Comparison of ENCODE assay signal across 11 cellular contexts in the genomic region with DNA sequence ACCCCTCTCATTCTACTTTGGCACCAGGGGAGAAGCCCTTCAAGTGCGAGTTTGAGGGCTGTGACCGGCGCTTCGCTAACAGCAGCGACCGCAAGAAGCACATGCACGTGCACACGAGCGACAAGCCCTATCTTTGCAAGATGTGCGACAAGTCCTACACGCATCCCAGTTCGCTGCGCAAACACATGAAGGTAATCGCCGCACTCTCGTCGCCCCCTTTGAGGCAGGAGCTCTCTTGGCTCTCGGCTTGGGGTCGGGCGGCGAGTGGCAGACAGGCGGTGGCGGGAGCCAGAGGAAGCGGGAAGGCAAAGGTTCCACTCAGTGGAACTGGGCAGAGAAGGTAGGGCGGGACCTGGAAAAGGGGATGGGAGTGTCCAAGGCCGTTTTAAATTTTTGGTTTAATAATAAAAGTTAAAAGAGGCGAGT. TPM values are rescaled to one million over a fixed set of nuclear protein-coding genes. Genes with fewer than 3 reads are reported as not detected.
DNase-seq lines count a peak whose midpoint lies in the region; ATAC-seq lines count a peak whose summit lies in the region.
"Had no signal": no experiment of that assay in that cellular context is flagged by ENCODE, and none has a peak within 500 bp of the region (broad histone marks: within the 10 kb centered on the region; RNA-seq: fewer than 3 reads in every experiment).

No MANE protein-coding gene starts in this region.

- peaks cover 24% of the 10 kb centered on the region for H3K36me3 Mint-ChIP-seq in activated naive CD4-positive, alpha-beta T cell treated with anti-CD3 and anti-CD28 coated beads, Interleukin-2, amount 10 ng/mL, durations not matched to agents 7 days and 5 days
- H3K36me3 Mint-ChIP-seq in activated T-helper 1 cell treated with anti-CD3 and anti-CD28 coated beads, Interleukin-12 subunit alpha, Interleukin-12 subunit beta, Interleukin-2, Interleukin-4 antibody, amounts not matched to agents 30 ng/mL and 10 ng/mL and 1 ng/mL, durations not matched to agents 14 hours and 24 hours and 36 hours (ENCODE audit: low read depth): peaks cover 5% of the 10 kb centered on the region
- H3K36me3 Mint-ChIP-seq in stimulated activated memory B cell treated with anti-CD40 and anti-IgM and Interleukin-4, amounts not matched to agents 10 μg/mL and 1 μg/mL and 100 μg/mL, for 72 hours: peaks cover 18% of the 10 kb centered on the region

- CTCF ChIA-PET in activated naive CD4-positive, alpha-beta T cell treated with anti-CD3 and anti-CD28 coated beads, Interleukin-2, amount 10 ng/mL, durations not matched to agents 7 days and 5 days (lab: Charles Lee): no interaction called here

- peaks cover 75% of the 10 kb centered on the region for H3K27me3 Mint-ChIP-seq in activated naive CD4-positive, alpha-beta T cell treated with anti-CD3 and anti-CD28 coated beads, Interleukin-2, amount 10 ng/mL, durations not matched to agents 7 days and 5 days
- peaks cover 70% of the 10 kb centered on the region for H3K27me3 Mint-ChIP-seq in activated T-helper 1 cell treated with anti-CD3 and anti-CD28 coated beads, Interleukin-12 subunit alpha, Interleukin-12 subunit beta, Interleukin-2, Interleukin-4 antibody, amounts not matched to agents 30 ng/mL and 10 ng/mL and 1 ng/mL, durations not matched to agents 14 hours and 24 hours and 36 hours (ENCODE audit: insufficient read depth)
- peaks cover 79% of the 10 kb centered on the region for H3K27me3 Mint-ChIP-seq in stimulated activated memory B cell treated with anti-CD40 and anti-IgM and Interleukin-4, amounts not matched to agents 10 μg/mL and 1 μg/mL and 100 μg/mL, for 72 hours

- intact Hi-C loops in activated T-helper 1 cell treated with anti-CD3 and anti-CD28 coated beads, Interleukin-12 subunit alpha, Interleukin-12 subunit beta, Interleukin-2, Interleukin-4 antibody, amounts not matched to agents 30 ng/mL and 10 ng/mL and 1 ng/mL, durations not matched to agents 14 hours and 24 hours and 36 hours (cut with micrococcal nuclease): no loop called here

- ATAC-seq in stimulated activated memory B cell treated with anti-CD40 and anti-IgM and Interleukin-4, amounts not matched to agents 10 μg/mL and 1 μg/mL and 100 μg/mL, for 72 hours: no peak
- no peak for ATAC-seq in HG02623 (IDR thresholded peaks at IDR 0.05; ENCODE audit: unreplicated experiment)
- no peak for ATAC-seq in GM18519 (IDR thresholded peaks at IDR 0.05; ENCODE audit: low FRiP score, unreplicated experiment)
- ATAC-seq: K562 had no signal

- peak overlapping the region; percentile 38 for H3K4me3 ChIP-seq in iPS-18c (ENCODE audit: insufficient read depth, low read depth, low read length)
- H3K4me3 ChIP-seq: K562 had no signal

- peak overlapping the region; percentile 76 for H3K27ac Mint-ChIP-seq in activated naive CD4-positive, alpha-beta T cell treated with anti-CD3 and anti-CD28 coated beads, Interleukin-2, amount 10 ng/mL, durations not matched to agents 7 days and 5 days
- H3K27ac Mint-ChIP-seq in activated T-helper 1 cell treated with anti-CD3 and anti-CD28 coated beads, Interleukin-12 subunit alpha, Interleukin-12 subunit beta, Interleukin-2, Interleukin-4 antibody, amounts not matched to agents 30 ng/mL and 10 ng/mL and 1 ng/mL, durations not matched to agents 14 hours and 24 hours and 36 hours: peak overlapping the region; percentile 70
- H3K27ac Mint-ChIP-seq in stimulated activated memory B cell treated with anti-CD40 and anti-IgM and Interleukin-4, amounts not matched to agents 10 μg/mL and 1 μg/mL and 100 μg/mL, for 72 hours: no peak overlapping the region

- H3K9me3 ChIP-seq in iPS-18c (ENCODE audit: control insufficient read depth, insufficient read depth, low read length): no peaks in the 10 kb centered on the region

- peak overlapping the region; percentile 8 for H3K4me3 Mint-ChIP-seq in activated naive CD4-positive, alpha-beta T cell treated with anti-CD3 and anti-CD28 coated beads, Interleukin-2, amount 10 ng/mL, durations not matched to agents 7 days and 5 days
- no peak overlapping the region for H3K4me3 Mint-ChIP-seq in activated T-helper 1 cell treated with anti-CD3 and anti-CD28 coated beads, Interleukin-12 subunit alpha, Interleukin-12 subunit beta, Interleukin-2, Interleukin-4 antibody, amounts not matched to agents 30 ng/mL and 10 ng/mL and 1 ng/mL, durations not matched to agents 14 hours and 24 hours and 36 hours
- peak overlapping the region; percentile 31 for H3K4me3 Mint-ChIP-seq in stimulated activated memory B cell treated with anti-CD40 and anti-IgM and Interleukin-4, amounts not matched to agents 10 μg/mL and 1 μg/mL and 100 μg/mL, for 72 hours

- no peak for DNase-seq in activated naive CD4-positive, alpha-beta T cell treated with anti-CD3 and anti-CD28 coated beads, Interleukin-2, amount 10 ng/mL, durations not matched to agents 7 days and 5 days
- DNase-seq in activated naive CD4-positive, alpha-beta T cell (lab: John Stamatoyannopoulos, UW): no peak
- DNase-seq in activated T-helper 1 cell treated with anti-CD3 and anti-CD28 coated beads, Interleukin-12 subunit alpha, Interleukin-12 subunit beta, Interleukin-2, Interleukin-4 antibody, amounts not matched to agents 30 ng/mL and 10 ng/mL and 1 ng/mL, durations not matched to agents 14 hours and 24 hours and 36 hours (ENCODE audit: low spot score): no peak
- no peak for DNase-seq in NCI-H2196 treated with DMSO at 0.1 percent for 48 hours (lab: John Stamatoyannopoulos, UW; ENCODE audit: unreplicated experiment)
- DNase-seq: activated CD8-positive, alpha-beta memory T cell treated with anti-CD3 and anti-CD28 coated beads, Interleukin-2, amount 50 U/mL, for 4 hours; stimulated activated CD4-positive, alpha-beta T cell treated with anti-CD3 and anti-CD28 coated beads, Interleukin-12 subunit alpha, Interleukin-12 subunit beta, amount 100 ng/mL, for 4 hours had no signal

- peaks cover 14% of the 10 kb centered on the region for H3K4me1 Mint-ChIP-seq in activated naive CD4-positive, alpha-beta T cell treated with anti-CD3 and anti-CD28 coated beads, Interleukin-2, amount 10 ng/mL, durations not matched to agents 7 days and 5 days
- peaks cover 6% of the 10 kb centered on the region for H3K4me1 Mint-ChIP-seq in activated T-helper 1 cell treated with anti-CD3 and anti-CD28 coated beads, Interleukin-12 subunit alpha, Interleukin-12 subunit beta, Interleukin-2, Interleukin-4 antibody, amounts not matched to agents 30 ng/mL and 10 ng/mL and 1 ng/mL, durations not matched to agents 14 hours and 24 hours and 36 hours (ENCODE audit: low read depth)
- H3K4me1 Mint-ChIP-seq in stimulated activated memory B cell treated with anti-CD40 and anti-IgM and Interleukin-4, amounts not matched to agents 10 μg/mL and 1 μg/mL and 100 μg/mL, for 72 hours: peaks cover 18% of the 10 kb centered on the region

- H3K9me3 Mint-ChIP-seq in activated naive CD4-positive, alpha-beta T cell treated with anti-CD3 and anti-CD28 coated beads, Interleukin-2, amount 10 ng/mL, durations not matched to agents 7 days and 5 days: peaks cover 12% of the 10 kb centered on the region
- H3K9me3 Mint-ChIP-seq in activated T-helper 1 cell treated with anti-CD3 and anti-CD28 coated beads, Interleukin-12 subunit alpha, Interleukin-12 subunit beta, Interleukin-2, Interleukin-4 antibody, amounts not matched to agents 30 ng/mL and 10 ng/mL and 1 ng/mL, durations not matched to agents 14 hours and 24 hours and 36 hours: peaks cover 18% of the 10 kb centered on the region
- peaks cover 10% of the 10 kb centered on the region for H3K9me3 Mint-ChIP-seq in stimulated activated memory B cell treated with anti-CD40 and anti-IgM and Interleukin-4, amounts not matched to agents 10 μg/mL and 1 μg/mL and 100 μg/mL, for 72 hours

RNA-seq across cellular contexts. Expression of a gene that starts 3.3 kb away (rescaled TPM):
- total RNA-seq in activated T-helper 1 cell treated with anti-CD3 and anti-CD28 coated beads, Interleukin-12 subunit alpha, Interleukin-12 subunit beta, Interleukin-2, Interleukin-4 antibody, amounts not matched to agents 30 ng/mL and 10 ng/mL and 1 ng/mL, durations not matched to agents 14 hours and 24 hours and 36 hours: not detected in 2 replicates

RNA-seq across cellular contexts. Expression of a gene that starts 6.2 kb away (rescaled TPM):
- not detected in 2 replicates for total RNA-seq in activated T-helper 1 cell treated with anti-CD3 and anti-CD28 coated beads, Interleukin-12 subunit alpha, Interleukin-12 subunit beta, Interleukin-2, Interleukin-4 antibody, amounts not matched to agents 30 ng/mL and 10 ng/mL and 1 ng/mL, durations not matched to agents 14 hours and 24 hours and 36 hours
- total RNA-seq: K562 had no signal
